ENCODE assay signal across 8 cellular contexts in genomic region chr10:44979281-44980181, GRCh38. TPM values are rescaled to one million over a fixed set of nuclear protein-coding genes. Genes with fewer than 3 reads are reported as not detected.
DNase-seq lines count a peak whose midpoint lies in the region; ATAC-seq and TF ChIP-seq lines count a peak whose summit lies in the region.

No MANE protein-coding gene starts in this region.

- no peak overlapping the region for H3K4me3 ChIP-seq in HUES64 (ENCODE audit: low read length)
- H3K4me3 ChIP-seq in right lobe of liver, result peak overlapping the region in 2 of 3 donors; percentile 68 to 83
- peak overlapping the region; percentile 36 to 98 (median 84) for H3K4me3 ChIP-seq in subcutaneous abdominal adipose tissue (ENCODE audit: low read depth in 1 of 5, low read length in 5 of 5)

- H3K36me3 Mint-ChIP-seq in MCF 10A (ENCODE audit: insufficient read depth, unreplicated experiment), result peaks cover 6% of the 10 kb centered on the region

- H3K4me1 ChIP-seq in HUES64 (ENCODE audit: insufficient read depth, low read length) (peaks cover 40% of the 10 kb centered on the region), right lobe of liver (peaks cover 0 to 62% (median 30%) of the 10 kb centered on the region in 4 donors), subcutaneous abdominal adipose tissue (ENCODE audit: control insufficient read depth in 5 of 5, insufficient read depth in 5 of 5, low read length in 5 of 5) (peaks cover 28 to 79% (median 78%) of the 10 kb centered on the region in 5 donors)

- TF ChIP-seq CTCF in MCF 10A (IDR thresholded peaks at IDR 0.05; ENCODE audit: unreplicated experiment), result no peak
- TF ChIP-seq CTCF in right lobe of liver (IDR thresholded peaks at IDR 0.05), result no peak

- no peak for ATAC-seq in right lobe of liver
- no peak for ATAC-seq in HG03378 (IDR thresholded peaks at IDR 0.05; ENCODE audit: unreplicated experiment)

- peaks cover 43% of the 10 kb centered on the region for H3K4me1 Mint-ChIP-seq in MCF 10A (ENCODE audit: insufficient read depth, unreplicated experiment)

- H3K27ac Mint-ChIP-seq in MCF 10A (ENCODE audit: low read depth, unreplicated experiment), result peak overlapping the region; percentile 86

- H3K9me3 ChIP-seq in HUES64 (ENCODE audit: insufficient read depth, low read depth, low read length) (no peaks in the 10 kb centered on the region), right lobe of liver (no peaks in the 10 kb centered on the region), subcutaneous abdominal adipose tissue (ENCODE audit: control insufficient read depth in 5 of 5, low read length in 5 of 5) (no peaks in the 10 kb centered on the region)

- DNase-seq in MCF 10A (ENCODE audit: unreplicated experiment) (peak; percentile 33), right lobe of liver (peak in 1 of 3 donors; percentile 49), NCI-H1048 (lab: John Stamatoyannopoulos, UW) (no peak), NCI-H1930 (lab: John Stamatoyannopoulos, UW) (no peak), NCI-H82 (lab: John Stamatoyannopoulos, UW) (no peak)

- CTCF ChIA-PET in MCF 10A (lab: Yijun Ruan, JAX), result interaction anchor here (0.6 to 4.2 kb wide), 9 partner anchors 9 to 84 kb away, joined by 3 to 22 read pairs (median 4); no protein-coding TSS in a partner anchor

- H3K9me3 Mint-ChIP-seq in MCF 10A (ENCODE audit: unreplicated experiment), result no peaks in the 10 kb centered on the region

- 72% methylated on average over 13 of the region's 13 CpGs for WGBS in HUES64
- WGBS in right lobe of liver (ENCODE audit: insufficient coverage, low coverage, low lambda C conversion rate, missing lambda C conversion rate), result 73% methylated on average over 10 of the region's 13 CpGs

- no peaks in the 10 kb centered on the region for H3K36me3 ChIP-seq in HUES64 (ENCODE audit: insufficient read depth, low read length)
- peaks cover 0 to 3% (median 0%) of the 10 kb centered on the region in 4 donors for H3K36me3 ChIP-seq in right lobe of liver
- H3K36me3 ChIP-seq in subcutaneous abdominal adipose tissue (ENCODE audit: control insufficient read depth in 5 of 5, insufficient read depth in 5 of 5, low read length in 5 of 5), result peaks cover 0 to 49% (median 28%) of the 10 kb centered on the region in 5 donors

- H3K9ac ChIP-seq in HUES64 (ENCODE audit: low read depth, low read length) (no peak overlapping the region), subcutaneous abdominal adipose tissue (ENCODE audit: low read length in 5 of 5) (peak overlapping the region in 4 of 5 donors; percentile 53 to 99 (median 96))

- peak overlapping the region; percentile 64; the same call in 1 of the 2 replicates for H3K27ac ChIP-seq in HUES64 (ENCODE audit: low read depth, low read length)
- peak overlapping the region; percentile 90 to 96 (median 93) for H3K27ac ChIP-seq in right lobe of liver
- H3K27ac ChIP-seq in subcutaneous abdominal adipose tissue (ENCODE audit: low read depth, low read length), result peak overlapping the region; percentile 90

- intact Hi-C loops in MCF 10A (cut with micrococcal nuclease), result loop anchor here (2.0 kb wide), 1 partner anchor 21 kb away; the partner anchor contains the start of gene ZNF22
- intact Hi-C loops in right lobe of liver (cut with DNase I), result no loop called here

- H3K4me3 Mint-ChIP-seq in MCF 10A (ENCODE audit: unreplicated experiment), result peak overlapping the region; percentile 67

- no TSS peak for BruUV-seq in MCF 10A (replicated peaks; lab: Mats Ljungman, UMichigan)

- no peak for TF ChIP-seq POLR2A in right lobe of liver (IDR thresholded peaks at IDR 0.05)

- H3K27me3 ChIP-seq in HUES64 (ENCODE audit: insufficient read depth, low read length) (no peaks in the 10 kb centered on the region), right lobe of liver (no peaks in the 10 kb centered on the region), subcutaneous abdominal adipose tissue (ENCODE audit: control insufficient read depth in 5 of 5, insufficient read depth in 4 of 5, low read length in 5 of 5) (no peaks in the 10 kb centered on the region)

- H3K27me3 Mint-ChIP-seq in MCF 10A (ENCODE audit: insufficient read depth, unreplicated experiment), result no peaks in the 10 kb centered on the region

- POLR2A ChIA-PET in MCF 10A (lab: Yijun Ruan, JAX), result interaction anchor here (0.5 to 1.9 kb wide), 6 partner anchors 9 to 43 kb away, joined by 3 to 9 read pairs (median 3); partner anchors contain the start of gene RASSF4

RNA-seq across cellular contexts. Expression of gene DEPP1, which starts 0.9 kb away (rescaled TPM):
- 0.75 TPM for polyA plus RNA-seq in HUES64 (2013, experiment 1 of 2)
- 1.1 TPM for polyA plus RNA-seq in HUES64 (2013, experiment 2 of 2)
- total RNA-seq in MCF 10A (2022) (0.76 and 0.84 TPM in 2 replicates), right lobe of liver (10 to 100 TPM in 5 of 6 experiments, 1 to 10 TPM in 1; 5.3 to 94.6 (median 71.5) TPM)

RNA-seq across cellular contexts. Expression of gene RASSF4, which starts 19.9 kb away (rescaled TPM):
- polyA plus RNA-seq in HUES64 (2013, experiment 1 of 2), result 6.7 TPM
- polyA plus RNA-seq in HUES64 (2013, experiment 2 of 2), result 7.4 TPM
- 0.22 TPM in 1 of 2 replicates, not detected in the other for total RNA-seq in MCF 10A (2022)
- total RNA-seq in right lobe of liver, result 10 to 100 TPM; 13.6 to 28.5 (median 19.6) TPM

RNA-seq across cellular contexts. Expression of gene ZNF22, which starts 21.2 kb away (rescaled TPM):
- polyA plus RNA-seq in HUES64 (2013, experiment 1 of 2), result 41.8 TPM
- polyA plus RNA-seq in HUES64 (2013, experiment 2 of 2), result 51.5 TPM
- 7.2 and 8.5 TPM in 2 replicates for total RNA-seq in MCF 10A (2022)
- total RNA-seq in right lobe of liver, result 10 to 100 TPM; 10.3 to 25.2 (median 12.2) TPM

Comparison
In these comparisons a context has a peak if more than half of its experiments do, and no peak if none do; other contexts are left out.
1. RNA of gene RASSF4, which starts 19.9 kb away (total RNA-seq): 13.6 to 28.5 TPM in right lobe of liver; 0.22 TPM in MCF 10A; every median in the first group is over 10 times any median in the second.
2. Peak in every context shown above with its lines, with median percentiles within 50 percentile points of each other: H3K27ac ChIP-seq.